In genomic region chr1:180227843-180228647, GRCh38 we compare ENCODE assay signal across 14 cellular contexts. TPM values are rescaled to one million over a fixed set of nuclear protein-coding genes. Genes with fewer than 3 reads are reported as not detected.
DNase-seq lines count a peak whose midpoint lies in the region; ATAC-seq and TF ChIP-seq lines count a peak whose summit lies in the region.
"Had no signal": no experiment of that assay in that cellular context is flagged by ENCODE, and none has a peak within 500 bp of the region (broad histone marks: within the 10 kb centered on the region; RNA-seq: fewer than 3 reads in every experiment).

No MANE protein-coding gene starts in this region.

- no peaks in the 10 kb centered on the region for H3K36me3 ChIP-seq in DOHH2 (ENCODE audit: control insufficient read depth, low read length)
- H3K36me3 ChIP-seq: cardiac muscle cell, heart left ventricle, left ventricle myocardium inferior had no signal

- peaks cover 7% of the 10 kb centered on the region; the same call in 1 of the 2 replicates for H4K20me1 ChIP-seq in DOHH2 (ENCODE audit: control insufficient read depth, insufficient read depth, low read depth, low read length)

- no peak overlapping the region for H3K27ac Mint-ChIP-seq in activated naive CD8-positive, alpha-beta T cell
- peak overlapping the region in 1 of 6 donors; percentile 36 for H3K27ac Mint-ChIP-seq in naive B cell

- peak overlapping the region; percentile 75 for H3K4me2 ChIP-seq in DOHH2 (ENCODE audit: low read length)

- no peaks in the 10 kb centered on the region for H3K36me3 Mint-ChIP-seq in activated naive CD8-positive, alpha-beta T cell
- H3K36me3 Mint-ChIP-seq in naive B cell = no peaks in the 10 kb centered on the region

- H3K27me3 ChIP-seq in DOHH2 (ENCODE audit: control insufficient read depth, low read length) = peaks cover 29% of the 10 kb centered on the region

- DNase-seq in NOMO-1 treated with DMSO at 0.1 percent for 48 hours (lab: John Stamatoyannopoulos, UW; ENCODE audit: unreplicated experiment) = peak; percentile 12
- no peak for DNase-seq in NOMO-1 treated with dmso at 0.1 percent for 144 hours (lab: John Stamatoyannopoulos, UW; ENCODE audit: unreplicated experiment)
- DNase-seq in naive B cell = no peak
- no peak for DNase-seq in omental fat pad (ENCODE audit: low spot score)
- DNase-seq in NCI-H1930 (lab: John Stamatoyannopoulos, UW) = no peak
- DNase-seq: 8988T, heart left ventricle, left ventricle myocardium inferior had no signal

- ATAC-seq in naive B cell (ENCODE audit: low read depth in 2 of 2) (no peak), esophagus mucosa (no peak), omental fat pad (ENCODE audit: low FRiP score) (no peak)
- ATAC-seq: HCT116, Right ventricle myocardium inferior had no signal

- no peaks in the 10 kb centered on the region for H3K9me3 Mint-ChIP-seq in activated naive CD8-positive, alpha-beta T cell (ENCODE audit: low read depth)
- peaks cover 0 to 2% (median 0%) of the 10 kb centered on the region in 7 donors for H3K9me3 Mint-ChIP-seq in naive B cell

- H3K79me2 ChIP-seq in DOHH2 (ENCODE audit: control insufficient read depth, low read length) = peaks cover 3% of the 10 kb centered on the region; the same call in 1 of the 2 replicates

- H3K27ac ChIP-seq in DOHH2 (ENCODE audit: low read depth, low read length) = no peak overlapping the region
- H3K27ac ChIP-seq: cardiac muscle cell, heart left ventricle, left ventricle myocardium inferior had no signal

- H3K9me2 ChIP-seq in DOHH2 (replicated peaks; ENCODE audit: control insufficient read depth, low read length) = no peaks in the 10 kb centered on the region

- H3K4me3 Mint-ChIP-seq in activated naive CD8-positive, alpha-beta T cell = peak overlapping the region; percentile 79
- H3K4me3 Mint-ChIP-seq in naive B cell = peak overlapping the region; percentile 72 to 88 (median 76)

- H3K4me1 ChIP-seq in DOHH2 (ENCODE audit: control insufficient read depth, low read length) = peaks cover 61% of the 10 kb centered on the region

- H3K27me3 Mint-ChIP-seq in activated naive CD8-positive, alpha-beta T cell = peaks cover 38% of the 10 kb centered on the region
- H3K27me3 Mint-ChIP-seq in naive B cell = peaks cover 57 to 74% (median 64%) of the 10 kb centered on the region in 3 donors

- no peak overlapping the region for H3K4me3 ChIP-seq in DOHH2 (ENCODE audit: low read length)

- H3K4me1 Mint-ChIP-seq in activated naive CD8-positive, alpha-beta T cell (ENCODE audit: low read depth) = peaks cover 12% of the 10 kb centered on the region
- H3K4me1 Mint-ChIP-seq in naive B cell = peaks cover 15 to 22% (median 19%) of the 10 kb centered on the region in 3 donors

- H3F3A ChIP-seq in DOHH2 (ENCODE audit: control insufficient read depth, insufficient read depth) = peaks cover 7% of the 10 kb centered on the region

- TF ChIP-seq CTCF in DOHH2 (IDR thresholded peaks at IDR 0.05; ENCODE audit: low read depth, low read length, poor library complexity, severe bottlenecking) = no peak
- TF ChIP-seq CTCF in omental fat pad (IDR thresholded peaks at IDR 0.05) = no peak

- peaks cover 4% of the 10 kb centered on the region; the same call in 1 of the 2 replicates for H3K9me3 ChIP-seq in DOHH2 (ENCODE audit: control insufficient read depth, insufficient read depth, low read length)
- H3K9me3 ChIP-seq: heart left ventricle, left ventricle myocardium inferior had no signal

RNA-seq across cellular contexts. Expression of gene LHX4, which starts 2.0 kb away (rescaled TPM):
- polyA plus RNA-seq in naive B cell (ENCODE audit: low read depth in 6 of 6) = under 1 TPM in 5 of 6 donors, not detected in 1; 0.12 to 0.42 (median 0.23) TPM
- 0.08 TPM for total RNA-seq in esophagus mucosa
- under 1 TPM in 2 of 4 donors, not detected in 2; 0.16 to 0.28 TPM for total RNA-seq in omental fat pad
- total RNA-seq: cardiac muscle cell, heart left ventricle, left ventricle myocardium inferior, Right ventricle myocardium inferior had no signal
- polyA plus RNA-seq: heart left ventricle had no signal
